8 cellular contexts compared by ENCODE assay signal in genomic region chr17:50864747-50865059, GRCh38. TPM values are rescaled to one million over a fixed set of nuclear protein-coding genes. Genes with fewer than 3 reads are reported as not detected.
DNase-seq lines count a peak whose midpoint lies in the region; ATAC-seq and TF ChIP-seq lines count a peak whose summit lies in the region.

No MANE protein-coding gene starts in this region.

- H3K9ac ChIP-seq in OCI-LY3 (ENCODE audit: low read length): peak overlapping the region; percentile 72

- TF ChIP-seq CTCF in CD14-positive monocyte (IDR thresholded peaks at IDR 0.05) (no peak), OCI-LY3 (IDR thresholded peaks at IDR 0.05; ENCODE audit: low read depth, low read length) (no peak)

- peak overlapping the region; percentile 22 to 98 (median 94) for H3K27ac Mint-ChIP-seq in CD14-positive monocyte
- peak overlapping the region; percentile 98 to 99 for H3K27ac Mint-ChIP-seq in effector memory CD8-positive, alpha-beta T cell

- H3K9me3 Mint-ChIP-seq in CD14-positive monocyte: no peaks in the 10 kb centered on the region
- H3K9me3 Mint-ChIP-seq in effector memory CD8-positive, alpha-beta T cell: no peaks in the 10 kb centered on the region

- H3K4me3 ChIP-seq in OCI-LY3 (ENCODE audit: low read length): peak overlapping the region; percentile 90
- peak overlapping the region; percentile 93 for H3K4me3 ChIP-seq in neuron (ENCODE audit: low read length)

- peaks cover 35% of the 10 kb centered on the region for H3K4me1 Mint-ChIP-seq in CD14-positive monocyte
- H3K4me1 Mint-ChIP-seq in effector memory CD8-positive, alpha-beta T cell (ENCODE audit: low read depth in 2 of 2): peaks cover 39 to 54% of the 10 kb centered on the region in 2 donors

- ATAC-seq in effector memory CD8-positive, alpha-beta T cell (replicated peaks): no peak
- no peak for ATAC-seq in HG03378 (IDR thresholded peaks at IDR 0.05; ENCODE audit: unreplicated experiment)

- H3K36me3 ChIP-seq in OCI-LY3 (replicated peaks; ENCODE audit: low read depth, low read length) (peaks cover 15% of the 10 kb centered on the region), neuron (ENCODE audit: insufficient read depth, low read length) (peaks cover 25% of the 10 kb centered on the region)

- H3K4me2 ChIP-seq in OCI-LY3 (ENCODE audit: low read length): peak overlapping the region; percentile 81

- H3K4me1 ChIP-seq in OCI-LY3 (ENCODE audit: low read length) (peaks cover 16% of the 10 kb centered on the region), neuron (ENCODE audit: insufficient read depth, low read length) (peaks cover 23% of the 10 kb centered on the region)

- intact Hi-C loops in CD14-positive monocyte (cut with micrococcal nuclease): loop anchor here (2.0 to 10.0 kb wide), 4 partner anchors 46 to 290 kb away; partner anchors contain the start of genes ANKRD40 (in 1 of the 2) and NME1 (in 1 of the 2)

- peak overlapping the region; percentile 95 to 99 for H3K4me3 Mint-ChIP-seq in CD14-positive monocyte
- peak overlapping the region; percentile 98 to 99 for H3K4me3 Mint-ChIP-seq in effector memory CD8-positive, alpha-beta T cell

- peaks cover 32% of the 10 kb centered on the region for H3K79me2 ChIP-seq in OCI-LY3 (ENCODE audit: low read length)

- peaks cover 19% of the 10 kb centered on the region for H4K20me1 ChIP-seq in OCI-LY3 (ENCODE audit: insufficient read depth, low read length)

- no peaks in the 10 kb centered on the region for H3K9me3 ChIP-seq in OCI-LY3 (ENCODE audit: insufficient read depth, low read length)
- no peaks in the 10 kb centered on the region for H3K9me3 ChIP-seq in neuron (ENCODE audit: low read length)

- 0 out of 2 replicates have a peak overlapping the region, but pooled peaks have one; percentile 61 for H3K27ac ChIP-seq in OCI-LY3 (ENCODE audit: low read length)

- no peak for DNase-seq in CD14-positive monocyte (ENCODE audit: low spot score)
- no peak for DNase-seq in effector memory CD8-positive, alpha-beta T cell
- no peak for DNase-seq in ACHN
- DNase-seq in AML-193 (lab: John Stamatoyannopoulos, UW): no peak
- no peak for DNase-seq in NCI-H82 (lab: John Stamatoyannopoulos, UW)

- H2AFZ ChIP-seq in OCI-LY3 (ENCODE audit: low read depth, low read length): no peak overlapping the region
- H2AFZ ChIP-seq in neuron (ENCODE audit: low read depth, low read length): no peak overlapping the region

- H3K36me3 Mint-ChIP-seq in CD14-positive monocyte: peaks cover 25 to 28% of the 10 kb centered on the region in 2 donors
- peaks cover 79% of the 10 kb centered on the region for H3K36me3 Mint-ChIP-seq in effector memory CD8-positive, alpha-beta T cell (ENCODE audit: insufficient read depth)

- in situ Hi-C loops in ACHN (cut with HindIII; ENCODE audit: low pct_ligation_motif_present, low pct_unique_long_range_greater_than_20kb, low sequenced_read_pairs): no loop called here

- H3K27me3 Mint-ChIP-seq in CD14-positive monocyte (ENCODE audit: low read depth in 3 of 3): peaks cover 0 to 2% (median 2%) of the 10 kb centered on the region in 3 donors
- H3K27me3 Mint-ChIP-seq in effector memory CD8-positive, alpha-beta T cell: no peaks in the 10 kb centered on the region

- H3K27me3 ChIP-seq in OCI-LY3 (ENCODE audit: low read depth, low read length) (no peaks in the 10 kb centered on the region), neuron (ENCODE audit: insufficient read depth, low read length) (no peaks in the 10 kb centered on the region)

RNA-seq across cellular contexts. Expression of gene TOB1, which starts 1.5 kb away (rescaled TPM):
- 10 to 100 TPM; 18.5 to 41.0 TPM for polyA plus RNA-seq in CD14-positive monocyte

RNA-seq across cellular contexts. Expression of gene WFIKKN2, which starts 29.3 kb away (rescaled TPM):
- not detected for polyA plus RNA-seq in CD14-positive monocyte
